ENCODE assay signal across 8 cellular contexts in genomic region chr11:73787051-73787642, GRCh38. TPM values are rescaled to one million over a fixed set of nuclear protein-coding genes. Genes with fewer than 3 reads are reported as not detected.
DNase-seq lines count a peak whose midpoint lies in the region; ATAC-seq and TF ChIP-seq lines count a peak whose summit lies in the region.

No MANE protein-coding gene starts in this region.

- H3K27ac ChIP-seq in A673 (ENCODE audit: low read depth, low read length, poor library complexity, severe bottlenecking) (peak overlapping the region; percentile 94), breast epithelium (peak overlapping the region; percentile 63 to 90)

- peak overlapping the region; percentile 89 for H3K9ac ChIP-seq in mucosa of stomach (ENCODE audit: low read length)

- TF ChIP-seq POLR2A in breast epithelium (IDR thresholded peaks at IDR 0.05): no peak

- DNase-seq in A673 (ENCODE audit: low spot score) (no peak), breast epithelium (ENCODE audit: low spot score in 2 of 2) (no peak), islet precursor cell (no peak), NCI-H1048 (lab: John Stamatoyannopoulos, UW) (no peak), AG08396 (ENCODE audit: low spot score) (no peak)
- DNase-seq in Jurkat, Clone E6-1 (ENCODE audit: low read depth, low spot score): no peak

- H3K4me3 ChIP-seq in A673 (ENCODE audit: low read depth, low read length, poor library complexity, severe bottlenecking) (peak overlapping the region; percentile 59), breast epithelium (peak overlapping the region; percentile 63 to 92 (median 68)), mucosa of stomach (ENCODE audit: low read length) (peak overlapping the region; percentile 79)
- H3K4me3 ChIP-seq in Jurkat, Clone E6-1 (ENCODE audit: low read length): peak overlapping the region; percentile 87

- TF ChIP-seq CTCF in A673 (conservative IDR thresholded peaks at IDR 0.05; ENCODE audit: low read depth, low read length): no peak
- no peak for TF ChIP-seq CTCF in breast epithelium (IDR thresholded peaks at IDR 0.05)

- POLR2A ChIA-PET in A673 (lab: Charles Lee; ENCODE audit: low non-redundant PET): no interaction called here

- no peaks in the 10 kb centered on the region for H3K27me3 ChIP-seq in A673 (replicated peaks; ENCODE audit: insufficient read depth, low read depth, low read length, poor library complexity)
- no peaks in the 10 kb centered on the region for H3K27me3 ChIP-seq in breast epithelium
- no peaks in the 10 kb centered on the region for H3K27me3 ChIP-seq in mucosa of stomach (ENCODE audit: control insufficient read depth, insufficient read depth, low read length)

- no peaks in the 10 kb centered on the region for H3K36me3 ChIP-seq in A673 (ENCODE audit: insufficient read depth, low read length, poor library complexity, severe bottlenecking)
- H3K36me3 ChIP-seq in breast epithelium: no peaks in the 10 kb centered on the region
- no peaks in the 10 kb centered on the region for H3K36me3 ChIP-seq in mucosa of stomach (ENCODE audit: control insufficient read depth, insufficient read depth, low read length)

- H3K4me1 ChIP-seq in A673 (ENCODE audit: insufficient read depth, low read length, poor library complexity, severe bottlenecking) (peaks cover 29% of the 10 kb centered on the region), breast epithelium (peaks cover 0 to 6% of the 10 kb centered on the region in 2 donors), mucosa of stomach (ENCODE audit: control insufficient read depth, insufficient read depth, low read length) (peaks cover 8% of the 10 kb centered on the region)

- ATAC-seq in activated CD4-positive, CD25-positive, alpha-beta regulatory T cell treated with anti-CD3 and anti-CD28 coated beads, Interleukin-2, amount 50 U/mL, for 24 hours: no peak

- CTCF ChIA-PET in A673 (lab: Charles Lee): no interaction called here

- no TSS peak for BruUV-seq in A673 (replicated peaks; lab: Mats Ljungman, UMichigan)

- H3K9me3 ChIP-seq in A673 (ENCODE audit: low read depth, low read length, poor library complexity, severe bottlenecking) (no peaks in the 10 kb centered on the region), breast epithelium (no peaks in the 10 kb centered on the region), mucosa of stomach (ENCODE audit: control insufficient read depth, low read length) (no peaks in the 10 kb centered on the region)

- intact Hi-C loops in A673 (cut with micrococcal nuclease; ENCODE audit: unreplicated experiment): no loop called here
- intact Hi-C loops in breast epithelium (cut with DNase I; ENCODE audit: low total_unique reads): no loop called here

RNA-seq across cellular contexts. Expression of gene MRPL48, which starts 0.5 kb away (rescaled TPM):
- total RNA-seq in A673 (2021) (87.4 and 92.6 TPM in 2 replicates), breast epithelium (10 to 100 TPM in 2 of 3 donors, 1 to 10 TPM in 1; 6.9 to 28.2 (median 15.7) TPM)
- 58.9 TPM for polyA plus RNA-seq in Jurkat, Clone E6-1 (2012; ENCODE audit: insufficient read depth, insufficient read length)

RNA-seq across cellular contexts. Expression of gene RAB6A, which starts 26.3 kb away (rescaled TPM):
- total RNA-seq in A673 (2021) (104 and 105 TPM in 2 replicates), breast epithelium (100 to 1,000 TPM in 2 of 3 donors, 10 to 100 TPM in 1; 79.6 to 119 (median 102) TPM)
- 39.3 TPM for polyA plus RNA-seq in Jurkat, Clone E6-1 (2012; ENCODE audit: insufficient read depth, insufficient read length)
